Comparison of ENCODE assay signal across 12 cellular contexts in genomic region chr2:205775091-205775876, GRCh38.
DNase-seq lines count a peak whose midpoint lies in the region; ATAC-seq and TF ChIP-seq lines count a peak whose summit lies in the region.
"Had no signal": no experiment of that assay in that cellular context is flagged by ENCODE, and none has a peak within 500 bp of the region (broad histone marks: within the 10 kb centered on the region; RNA-seq: fewer than 3 reads in every experiment).

No MANE protein-coding gene starts in this region.

- H3K4me1 ChIP-seq in testis, result no peaks in the 10 kb centered on the region
- H3K4me1 ChIP-seq in Peyer's patch, result peaks cover 0 to 19% (median 0%) of the 10 kb centered on the region in 4 donors

- POLR2A ChIA-PET in RWPE1 (lab: Yijun Ruan, JAX; ENCODE audit: low non-redundant PET), result no interaction called here

- H3K9me3 ChIP-seq in testis (no peaks in the 10 kb centered on the region), Peyer's patch (no peaks in the 10 kb centered on the region)
- H3K9me3 ChIP-seq: A549, left lung had no signal

- TF ChIP-seq CTCF in RWPE1 (conservative IDR thresholded peaks at IDR 0.05; ENCODE audit: low read depth) (no peak), fibroblast of the aortic adventitia (IDR thresholded peaks at IDR 0.05; ENCODE audit: insufficient read depth, low read length) (no peak), testis (IDR thresholded peaks at IDR 0.05) (no peak), Peyer's patch (IDR thresholded peaks at IDR 0.05) (no peak)

- intact Hi-C loops in testis (cut with DNase I; ENCODE audit: low total_unique reads), result no loop called here

- ATAC-seq in HG03196 (IDR thresholded peaks at IDR 0.05; ENCODE audit: unreplicated experiment) (no peak), GM18907 (IDR thresholded peaks at IDR 0.05; ENCODE audit: unreplicated experiment) (no peak)

- no peaks in the 10 kb centered on the region for H3K36me3 ChIP-seq in testis (ENCODE audit: low read depth, missing control alignments)
- H3K36me3 ChIP-seq in Peyer's patch, result no peaks in the 10 kb centered on the region
- H3K36me3 ChIP-seq: left lung had no signal

- TF ChIP-seq POLR2A in testis (IDR thresholded peaks at IDR 0.05) (no peak), Peyer's patch (IDR thresholded peaks at IDR 0.05) (no peak)

- H3K27ac ChIP-seq in RWPE1 (peak overlapping the region; percentile 93), testis (no peak overlapping the region), Peyer's patch (peak overlapping the region in 1 of 4 donors; percentile 40)
- H3K27ac ChIP-seq: A549, left lung had no signal

- WGBS in testis, 2 donors, result 71 to 72% methylated on average over 6 of the region's 6 CpGs

- DNase-seq in NCI-H2107 treated with DMSO at 0.1 percent for 48 hours (lab: John Stamatoyannopoulos, UW; ENCODE audit: unreplicated experiment) (peak; percentile 22), NCI-H2107 (lab: John Stamatoyannopoulos, UW) (no peak), RWPE1 (ENCODE audit: low spot score) (peak; percentile 82), fibroblast of the aortic adventitia (ENCODE audit: low read depth) (peak; percentile 66), testis (peak; percentile 38), Peyer's patch (no peak)
- DNase-seq: amniotic stem cell, retina had no signal

- no peaks in the 10 kb centered on the region for H3K27me3 ChIP-seq in testis
- no peaks in the 10 kb centered on the region for H3K27me3 ChIP-seq in Peyer's patch
- H3K27me3 ChIP-seq: left lung had no signal

- CTCF ChIA-PET in RWPE1 (lab: Yijun Ruan, JAX), result interaction anchor here (0.5 to 1.4 kb wide), 5 partner anchors 13 to 904 kb away, joined by 3 to 10 read pairs (median 4); no protein-coding TSS in a partner anchor

- H3K4me3 ChIP-seq in fibroblast of the aortic adventitia (ENCODE audit: low read depth, low read length) (no peak overlapping the region), testis (no peak overlapping the region), Peyer's patch (no peak overlapping the region)
- H3K4me3 ChIP-seq: A549, left lung had no signal

Comparison
In these comparisons a context has a peak if more than half of its experiments do, and no peak if none do; other contexts are left out.
1. DNase-seq: peak in NCI-H2107 treated with DMSO at 0.1 percent for 48 hours (single experiment), RWPE1 (single experiment), fibroblast of the aortic adventitia (single experiment) and testis (single experiment); none in NCI-H2107 (single experiment) and Peyer's patch (0 of 3).